Comparison of ENCODE assay signal across 33 cellular contexts in the genomic region with DNA sequence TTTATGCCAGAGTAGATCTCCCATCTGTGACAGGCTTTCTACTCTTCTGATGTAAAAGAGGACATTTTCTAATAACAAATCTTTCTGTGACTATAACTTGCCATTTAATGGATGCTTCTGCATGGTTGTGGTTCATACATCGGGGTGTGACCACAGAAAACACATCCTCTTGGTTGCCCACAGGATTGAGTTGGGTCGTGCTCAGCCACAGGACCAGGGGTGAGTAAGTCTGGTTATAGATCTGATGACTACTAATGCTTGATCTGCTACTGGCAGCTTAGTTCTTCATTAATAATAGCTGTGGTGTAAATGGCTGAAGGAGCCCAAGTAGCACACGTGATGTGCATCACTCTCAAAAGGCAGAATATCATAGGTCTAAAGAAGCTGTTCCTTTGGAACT.
"Had no signal": no experiment of that assay in that cellular context is flagged by ENCODE, and none has a peak within 500 bp of the region (broad histone marks: within the 10 kb centered on the region; RNA-seq: fewer than 3 reads in every experiment).

No MANE protein-coding gene starts in this region.

- H3K27me3 ChIP-seq: MG63 had no signal

- H3K9me3 ChIP-seq: MG63, SJCRH30 had no signal

- H3K27ac ChIP-seq: PC-9, RWPE1, SJCRH30, SK-N-MC had no signal

- H3K4me3 ChIP-seq: MG63, PC-9, SJCRH30, SK-N-MC had no signal

- H2AFZ ChIP-seq: PC-9 had no signal

- DNase-seq: Kasumi-1, KG1, MG63, NCI-H1048, NCI-H1092 treated with DMSO at 0.1 percent for 48 hours, NCI-H1105 treated with DMSO at 0.1 percent for 48 hours, NCI-H1417, NCI-H1436, NCI-H146, NCI-H1694, NCI-H187, NCI-H1930, NCI-H2029 treated with DMSO at 0.1 percent for 48 hours, NCI-H2081 treated with DMSO at 0.1 percent for 48 hours, NCI-H2107, NCI-H2171, NCI-H226, NCI-H446 treated with DMSO at 0.1 percent for 48 hours, NCI-H510A, NCI-H524, NCI-H526, NCI-H69, NCI-H748 treated with DMSO at 0.1 percent for 48 hours, NCI-H82, PC-9, SHP77, SIG-M5, SJCRH30 had no signal

- H3K4me2 ChIP-seq: PC-9 had no signal

- ATAC-seq: Panc1, Right ventricle myocardium inferior, SK-N-SH treated with all-trans-retinoic acid at 6 μM for 48 hours had no signal

- H3K36me3 ChIP-seq: MG63, SJCRH30 had no signal
